11 cellular contexts compared by ENCODE assay signal in the genomic region with DNA sequence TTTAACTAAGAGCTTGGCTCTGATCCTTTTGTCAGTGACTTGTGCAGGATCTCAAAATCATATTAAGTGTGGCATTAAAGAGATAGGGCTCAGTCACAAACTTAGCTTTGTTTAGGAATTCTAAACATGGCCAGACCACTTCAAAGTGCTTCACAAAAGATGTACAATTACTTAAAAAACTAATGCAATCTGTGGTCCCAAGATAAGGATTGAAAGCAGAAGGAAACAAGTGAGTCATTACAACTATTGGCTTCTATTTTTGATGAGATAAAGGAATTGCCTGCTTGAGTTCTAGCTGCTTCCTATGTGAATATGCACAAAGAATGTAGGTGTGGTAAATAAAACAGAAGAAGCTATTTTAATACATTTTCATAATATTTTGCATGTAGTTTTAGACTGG. TPM values are rescaled to one million over a fixed set of nuclear protein-coding genes. Genes with fewer than 3 reads are reported as not detected.
DNase-seq lines count a peak whose midpoint lies in the region; ATAC-seq and TF ChIP-seq lines count a peak whose summit lies in the region.
"Had no signal": no experiment of that assay in that cellular context is flagged by ENCODE, and none has a peak within 500 bp of the region (broad histone marks: within the 10 kb centered on the region; RNA-seq: fewer than 3 reads in every experiment).

No MANE protein-coding gene starts in this region.

- H3K27ac ChIP-seq in body of pancreas, result no peak overlapping the region

- H3K9me3 ChIP-seq in body of pancreas, result no peaks in the 10 kb centered on the region

- DNase-seq in EL (peak; percentile 66), NB4 (ENCODE audit: low read depth) (peak; percentile 45), body of pancreas (no peak), lung microvascular endothelial cell (ENCODE audit: low read depth in 2 of 2) (peak; percentile 44 to 95), epidermal melanocyte (ENCODE audit: insufficient read length, low spot score) (no peak), NCI-H2081 treated with DMSO at 0.1 percent for 48 hours (lab: John Stamatoyannopoulos, UW) (no peak), sciatic nerve (ENCODE audit: low spot score) (no peak)
- DNase-seq in activated CD4-positive, alpha-beta T cell treated with anti-CD3 and anti-CD28 coated beads, Interleukin-2, amount 50 U/mL, for 4 hours, result no peak
- DNase-seq: activated T-cell treated with anti-CD3 and anti-CD28 coated beads, Interleukin-2, amount 50 U/mL, for 48 hours; COR-L47; stimulated activated CD4-positive, alpha-beta T cell treated with anti-CD3 and anti-CD28 coated beads, Interleukin-1b, Interleukin-23, amount 100 ng/mL, for 48 hours had no signal

- TF ChIP-seq POLR2A in NB4 (IDR thresholded peaks at IDR 0.05; ENCODE audit: extremely low read depth, insufficient read length), result no peak
- no peak for TF ChIP-seq POLR2A in body of pancreas (IDR thresholded peaks at IDR 0.05)

- H3K36me3 ChIP-seq in body of pancreas (replicated peaks in 1 of 2; ENCODE audit: insufficient read depth in 1 of 2, low read depth in 2 of 2), result no peaks in the 10 kb centered on the region

- H3K4me1 ChIP-seq in body of pancreas, result peaks cover 11% of the 10 kb centered on the region

- intact Hi-C loops in body of pancreas (cut with DNase I) (no loop called here), sciatic nerve (cut with DNase I) (no loop called here)

- H3K4me3 ChIP-seq in NB4 (ENCODE audit: low read depth, low read length), result no peak overlapping the region
- H3K4me3 ChIP-seq in body of pancreas, result no peak overlapping the region

- ATAC-seq in body of pancreas (peak; percentile 50), sciatic nerve (no peak)

- TF ChIP-seq CTCF in NB4 (IDR thresholded peaks at IDR 0.05; ENCODE audit: low read depth, low read length) (no peak), body of pancreas (IDR thresholded peaks at IDR 0.05) (no peak)

- H3K27me3 ChIP-seq in body of pancreas, result no peaks in the 10 kb centered on the region

RNA-seq across cellular contexts. Expression of a gene that starts 44.9 kb away (rescaled TPM):
- total RNA-seq in body of pancreas, result 10 to 100 TPM; 26.7 to 28.0 TPM
- total RNA-seq in lung microvascular endothelial cell, result 16.9 and 50.8 TPM in 2 replicates
- 96.6 TPM for total RNA-seq in sciatic nerve

Comparison
In these comparisons a context has a peak if more than half of its experiments do, and no peak if none do; other contexts are left out.
1. DNase-seq: peak in EL (single experiment), NB4 (single experiment) and lung microvascular endothelial cell (2 of 2); none in body of pancreas (0 of 4), epidermal melanocyte (single experiment), NCI-H2081 treated with DMSO at 0.1 percent for 48 hours (single experiment), activated CD4-positive, alpha-beta T cell treated with anti-CD3 and anti-CD28 coated beads, Interleukin-2, amount 50 U/mL, for 4 hours (0 of 2) and sciatic nerve (single experiment).